ENCODE assay signal across 16 cellular contexts in genomic region chr11:70570693-70571395, GRCh38.
A peak's percentile ranks its signal among the peaks of the same experiment; 100 is the strongest.
DNase-seq lines count a peak whose midpoint lies in the region; ATAC-seq and TF ChIP-seq lines count a peak whose summit lies in the region.
"Had no signal": no experiment of that assay in that cellular context is flagged by ENCODE, and none has a peak within 500 bp of the region (broad histone marks: within the 10 kb centered on the region; RNA-seq: fewer than 3 reads in every experiment).

No MANE protein-coding gene starts in this region.

- H3K36me3 ChIP-seq in Karpas-422 (ENCODE audit: insufficient read depth, low read length) (no peaks in the 10 kb centered on the region), endodermal cell (ENCODE audit: control insufficient read depth, insufficient read depth, low read length) (no peaks in the 10 kb centered on the region), neuronal stem cell (replicated peaks in 1 of 2; ENCODE audit: control insufficient read depth in 2 of 2, insufficient read depth in 2 of 2, low read length in 2 of 2) (no peaks in the 10 kb centered on the region), upper lobe of right lung (no peaks in the 10 kb centered on the region)
- H3K36me3 ChIP-seq: BE2C had no signal

- H2AFZ ChIP-seq in Karpas-422 (ENCODE audit: low read length): no peak overlapping the region
- H2AFZ ChIP-seq in neuronal stem cell (ENCODE audit: low read length): no peak overlapping the region

- no peak overlapping the region for H4K91ac ChIP-seq in neuronal stem cell (ENCODE audit: low read depth, low read length, poor library complexity)

- H2BK15ac ChIP-seq in neuronal stem cell (ENCODE audit: low read length): no peak overlapping the region

- no peak overlapping the region for H4K8ac ChIP-seq in neuronal stem cell (ENCODE audit: low read depth, low read length)

- H3K9ac ChIP-seq in Karpas-422 (ENCODE audit: low read length) (no peak overlapping the region), endodermal cell (ENCODE audit: extremely low read depth, low read length, poor library complexity, severe bottlenecking) (no peak overlapping the region), neuronal stem cell (ENCODE audit: low read depth, low read length, poor library complexity) (no peak overlapping the region)

- no peak overlapping the region for H2BK5ac ChIP-seq in neuronal stem cell (ENCODE audit: low read length)

- no peaks in the 10 kb centered on the region for H3K9me2 ChIP-seq in Karpas-422 (replicated peaks; ENCODE audit: insufficient read depth, low read length)

- no peak overlapping the region for H3K14ac ChIP-seq in neuronal stem cell (ENCODE audit: low read length)

- no peaks in the 10 kb centered on the region for H3K36me3 Mint-ChIP-seq in endodermal cell (ENCODE audit: low read depth)
- H3K36me3 Mint-ChIP-seq: CD8-positive, alpha-beta T cell had no signal

- no peak overlapping the region for H3K4ac ChIP-seq in neuronal stem cell (ENCODE audit: low read length)

- H3K27ac ChIP-seq in Karpas-422 (ENCODE audit: low read length) (no peak overlapping the region), endodermal cell (ENCODE audit: low read depth, low read length) (no peak overlapping the region), neuronal stem cell (replicated peaks; ENCODE audit: low read length) (no peak overlapping the region), upper lobe of right lung (no peak overlapping the region)
- H3K27ac ChIP-seq: A549, C4-2B, HL-60 had no signal

- intact Hi-C loops in upper lobe of right lung (cut with DNase I): no loop called here

- H3K4me3 Mint-ChIP-seq in endodermal cell: no peak overlapping the region
- H3K4me3 Mint-ChIP-seq: CD8-positive, alpha-beta T cell had no signal

- DNase-seq in Karpas-422 (peak; percentile 25), endodermal cell (peak; percentile 25), neuronal stem cell (ENCODE audit: low spot score) (no peak), upper lobe of right lung (peak; percentile 23), iPS-NIHi7 (ENCODE audit: extremely low spot score) (no peak)
- no peak for DNase-seq in stimulated activated naive CD8-positive, alpha-beta T cell treated with anti-CD3 and anti-CD28 coated beads, Interleukin-15, Interleukin-2, amounts not matched to agents 100 U/mL and 50 U/mL, for 24 hours
- DNase-seq: BE2C; CD8-positive, alpha-beta T cell; COR-L47; DMS153; EL had no signal

- H3K4me1 ChIP-seq in Karpas-422 (ENCODE audit: low read length): no peaks in the 10 kb centered on the region
- peaks cover 3% of the 10 kb centered on the region for H3K4me1 ChIP-seq in endodermal cell (ENCODE audit: control insufficient read depth, insufficient read depth, low read length)
- H3K4me1 ChIP-seq in neuronal stem cell (ENCODE audit: control insufficient read depth in 2 of 2, insufficient read depth in 1 of 2, low read depth in 1 of 2, low read length in 2 of 2): peaks cover 16 to 18% of the 10 kb centered on the region in 2 donors
- peaks cover 13% of the 10 kb centered on the region for H3K4me1 ChIP-seq in upper lobe of right lung
- H3K4me1 ChIP-seq: A549 had no signal

- no peaks in the 10 kb centered on the region for H3K79me2 ChIP-seq in Karpas-422 (ENCODE audit: low read length)

- ATAC-seq in upper lobe of right lung: no peak
- no peak for ATAC-seq in GM19452 (IDR thresholded peaks at IDR 0.05; ENCODE audit: unreplicated experiment)
- no peak for ATAC-seq in stimulated activated naive CD8-positive, alpha-beta T cell treated with anti-CD3 and anti-CD28 coated beads, Interleukin-15, Interleukin-2, amounts not matched to agents 100 U/mL and 50 U/mL, for 24 hours
- ATAC-seq: CD8-positive, alpha-beta T cell; HCT116 had no signal

- H2BK12ac ChIP-seq in neuronal stem cell (ENCODE audit: low read length): peak overlapping the region; percentile 89

- no peak overlapping the region for H2BK120ac ChIP-seq in neuronal stem cell (ENCODE audit: low read depth, low read length)

- peaks cover 8% of the 10 kb centered on the region for H3K4me1 Mint-ChIP-seq in endodermal cell

- H3K79me1 ChIP-seq in neuronal stem cell (ENCODE audit: low read depth, low read length): peaks cover 1% of the 10 kb centered on the region

- peak overlapping the region; percentile 5 for H3K23ac ChIP-seq in neuronal stem cell (ENCODE audit: low read depth, low read length, poor library complexity)

- WGBS in endodermal cell (ENCODE audit: insufficient coverage in 1 of 2, insufficient read length in 1 of 2), 2 experiments: 67 to 74% methylated on average over 6 to 11 of the region's 11 CpGs
- no CpG with 5 or more reads among the region's 11 CpGs for WGBS in neuronal stem cell (ENCODE audit: extremely low coverage in 2 of 2, insufficient read length in 2 of 2, insufficient replicate concordance in 1 of 2), 2 donors

- H3K27ac Mint-ChIP-seq in endodermal cell: no peak overlapping the region
- H3K27ac Mint-ChIP-seq: CD8-positive, alpha-beta T cell had no signal

- no peaks in the 10 kb centered on the region for H3K27me3 Mint-ChIP-seq in endodermal cell (ENCODE audit: insufficient read depth)

- TF ChIP-seq CTCF in endodermal cell (conservative IDR thresholded peaks at IDR 0.05) (no peak), upper lobe of right lung (IDR thresholded peaks at IDR 0.05) (no peak)

- no peak overlapping the region for H2AK5ac ChIP-seq in neuronal stem cell (ENCODE audit: low read depth, low read length)

- H3K18ac ChIP-seq in neuronal stem cell (ENCODE audit: low read length): peak overlapping the region; percentile 24

- H3K4me2 ChIP-seq in Karpas-422 (ENCODE audit: low read depth, low read length, poor library complexity, severe bottlenecking): no peak overlapping the region
- no peak overlapping the region for H3K4me2 ChIP-seq in neuronal stem cell (ENCODE audit: insufficient read depth, low read length, poor library complexity, severe bottlenecking)
- H3K4me2 ChIP-seq: A549 had no signal

- H3K27me3 ChIP-seq in Karpas-422 (ENCODE audit: low read length): no peaks in the 10 kb centered on the region
- H3K27me3 ChIP-seq in endodermal cell (ENCODE audit: control insufficient read depth, insufficient read depth, low read length, poor library complexity, severe bottlenecking): no peaks in the 10 kb centered on the region
- H3K27me3 ChIP-seq in neuronal stem cell (ENCODE audit: control insufficient read depth in 3 of 3, insufficient read depth in 3 of 3, low read depth in 1 of 3, low read length in 3 of 3): no peaks in the 10 kb centered on the region
- no peaks in the 10 kb centered on the region for H3K27me3 ChIP-seq in upper lobe of right lung
- H3K27me3 ChIP-seq: BE2C had no signal

- H4K20me1 ChIP-seq in Karpas-422 (ENCODE audit: insufficient read depth, low read depth, low read length): 0 out of 2 replicates have a peak, but pooled peaks cover under 1% of the 10 kb centered on the region

- no peaks in the 10 kb centered on the region for H3K9me3 Mint-ChIP-seq in endodermal cell
- H3K9me3 Mint-ChIP-seq: CD8-positive, alpha-beta T cell had no signal

- H3K4me3 ChIP-seq in Karpas-422 (ENCODE audit: low read length): no peak overlapping the region
- no peak overlapping the region for H3K4me3 ChIP-seq in endodermal cell (ENCODE audit: low read length)
- no peak overlapping the region for H3K4me3 ChIP-seq in neuronal stem cell (ENCODE audit: low read length in 2 of 2)
- no peak overlapping the region for H3K4me3 ChIP-seq in upper lobe of right lung
- H3K4me3 ChIP-seq: A549 had no signal

- H3K9me3 ChIP-seq in Karpas-422 (ENCODE audit: low read length) (no peaks in the 10 kb centered on the region), endodermal cell (ENCODE audit: control insufficient read depth, low read length) (no peaks in the 10 kb centered on the region), neuronal stem cell (replicated peaks in 1 of 2; ENCODE audit: control insufficient read depth in 2 of 2, insufficient read depth in 1 of 2, low read depth in 1 of 2, low read length in 2 of 2) (peaks cover 0 to 3% of the 10 kb centered on the region in 2 donors), upper lobe of right lung (no peaks in the 10 kb centered on the region)
- H3K9me3 ChIP-seq: A549, BE2C had no signal

Comparison
In these comparisons a context has a peak if more than half of its experiments do, and no peak if none do; other contexts are left out.
1. DNase-seq: peak in Karpas-422 (single experiment), endodermal cell (single experiment) and upper lobe of right lung (single experiment); none in neuronal stem cell (single experiment), stimulated activated naive CD8-positive, alpha-beta T cell treated with anti-CD3 and anti-CD28 coated beads, Interleukin-15, Interleukin-2, amounts not matched to agents 100 U/mL and 50 U/mL, for 24 hours (single experiment) and iPS-NIHi7 (single experiment).